Comparison of ENCODE assay signal across 18 cellular contexts in the genomic region with DNA sequence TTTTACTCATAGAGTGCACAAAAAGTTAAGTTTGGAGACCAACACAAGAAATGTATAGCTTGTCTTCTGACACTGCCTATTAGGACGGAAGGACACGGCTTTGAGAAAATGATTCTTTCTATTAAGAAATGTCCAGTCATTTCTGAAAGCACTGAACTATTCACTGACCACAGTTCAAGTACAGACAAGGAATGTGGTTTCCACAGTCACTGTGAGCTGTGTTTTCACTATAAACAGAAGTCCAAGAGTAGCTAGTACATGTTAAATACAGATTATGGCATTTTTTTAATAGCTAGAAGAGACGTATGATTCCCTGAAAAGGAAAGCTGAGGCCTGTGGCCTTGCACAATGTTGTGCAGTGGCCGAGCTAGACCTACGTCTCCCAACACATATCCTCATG.
DNase-seq lines count a peak whose midpoint lies in the region; ATAC-seq, FAIRE-seq and TF ChIP-seq lines count a peak whose summit lies in the region.
"Had no signal": no experiment of that assay in that cellular context is flagged by ENCODE, and none has a peak within 500 bp of the region (broad histone marks: within the 10 kb centered on the region; RNA-seq: fewer than 3 reads in every experiment).

No MANE protein-coding gene starts in this region.

- no peak overlapping the region for H3K23ac ChIP-seq in mesenchymal stem cell (ENCODE audit: low read length in 2 of 2)

- H3K4me3 Mint-ChIP-seq in astrocyte (ENCODE audit: unreplicated experiment): no peak overlapping the region
- H3K4me3 Mint-ChIP-seq: naive thymus-derived CD4-positive, alpha-beta T cell; stimulated activated memory B cell treated with anti-CD40 and anti-IgM and Interleukin-4, amounts not matched to agents 10 μg/mL and 1 μg/mL and 100 μg/mL, for 72 hours had no signal

- H3K27me3 ChIP-seq in astrocyte (ENCODE audit: insufficient read depth, low read length) (no peaks in the 10 kb centered on the region), mesenchymal stem cell (ENCODE audit: control insufficient read depth in 1 of 2, insufficient read depth in 1 of 2, low read length in 2 of 2) (no peaks in the 10 kb centered on the region), MG63 (peaks cover 47% of the 10 kb centered on the region)
- H3K27me3 ChIP-seq: thyroid gland had no signal

- no peak overlapping the region for H2AK5ac ChIP-seq in mesenchymal stem cell (ENCODE audit: low read length, severe bottlenecking)

- H3K79me2 ChIP-seq in astrocyte (ENCODE audit: insufficient read depth, low read length): no peaks in the 10 kb centered on the region

- H3K27me3 Mint-ChIP-seq in astrocyte (ENCODE audit: low read depth, unreplicated experiment): no peaks in the 10 kb centered on the region
- H3K27me3 Mint-ChIP-seq: stimulated activated memory B cell treated with anti-CD40 and anti-IgM and Interleukin-4, amounts not matched to agents 10 μg/mL and 1 μg/mL and 100 μg/mL, for 72 hours had no signal

- H2AFZ ChIP-seq in astrocyte (ENCODE audit: low read depth, low read length) (no peak overlapping the region), mesenchymal stem cell (ENCODE audit: low read depth, low read length) (no peak overlapping the region)

- H3K4me1 ChIP-seq in astrocyte (ENCODE audit: insufficient read depth, low read length) (no peaks in the 10 kb centered on the region), mesenchymal stem cell (ENCODE audit: control insufficient read depth, insufficient read depth, low read depth, low read length) (peaks cover 3% of the 10 kb centered on the region)
- H3K4me1 ChIP-seq: prostate gland, thyroid gland had no signal

- H3K4me1 Mint-ChIP-seq in astrocyte (ENCODE audit: low read depth, unreplicated experiment): peaks cover 5% of the 10 kb centered on the region
- H3K4me1 Mint-ChIP-seq: naive thymus-derived CD4-positive, alpha-beta T cell; stimulated activated memory B cell treated with anti-CD40 and anti-IgM and Interleukin-4, amounts not matched to agents 10 μg/mL and 1 μg/mL and 100 μg/mL, for 72 hours had no signal

- no peak overlapping the region for H2BK120ac ChIP-seq in mesenchymal stem cell (ENCODE audit: low read depth, low read length)

- H3K9ac ChIP-seq in astrocyte (ENCODE audit: low read length): no peak overlapping the region
- no peak overlapping the region for H3K9ac ChIP-seq in mesenchymal stem cell (ENCODE audit: low read length)

- no peak overlapping the region for H3K4ac ChIP-seq in mesenchymal stem cell (ENCODE audit: low read depth in 1 of 2, low read length in 2 of 2)

- no peak overlapping the region for H3K27ac ChIP-seq in astrocyte (ENCODE audit: low read depth, low read length)
- no peak overlapping the region for H3K27ac ChIP-seq in mesenchymal stem cell (ENCODE audit: low read length, poor library complexity, severe bottlenecking)
- H3K27ac ChIP-seq: prostate gland, thyroid gland had no signal

- no peak for FAIRE-seq in astrocyte (lab: Jason Lieb, UNC)
- FAIRE-seq: endothelial cell of umbilical vein, GM12892 had no signal

- no peak overlapping the region for H2BK15ac ChIP-seq in mesenchymal stem cell (ENCODE audit: low read depth, poor library complexity, severe bottlenecking)

- H3K4me3 ChIP-seq in astrocyte (ENCODE audit: insufficient read depth, low read depth, low read length): no peak overlapping the region
- H3K4me3 ChIP-seq in mesenchymal stem cell (ENCODE audit: insufficient read depth in 1 of 2, low read depth in 1 of 2, low read length in 2 of 2): no peak overlapping the region
- no peak overlapping the region for H3K4me3 ChIP-seq in MG63
- H3K4me3 ChIP-seq: prostate gland, thyroid gland had no signal

- H4K8ac ChIP-seq in mesenchymal stem cell (ENCODE audit: low read length): no peak overlapping the region

- H3K79me1 ChIP-seq in mesenchymal stem cell (replicated peaks; ENCODE audit: low read length, poor library complexity, severe bottlenecking): no peaks in the 10 kb centered on the region

- H3K36me3 ChIP-seq in astrocyte (ENCODE audit: insufficient read depth, low read length) (no peaks in the 10 kb centered on the region), mesenchymal stem cell (ENCODE audit: control insufficient read depth in 1 of 2, insufficient read depth in 2 of 2, low read depth in 1 of 2, low read length in 2 of 2) (no peaks in the 10 kb centered on the region), MG63 (no peaks in the 10 kb centered on the region)
- H3K36me3 ChIP-seq: prostate gland, thyroid gland had no signal

- H3K14ac ChIP-seq in mesenchymal stem cell (ENCODE audit: low read length in 2 of 2): no peak overlapping the region

- H4K20me1 ChIP-seq in astrocyte (ENCODE audit: insufficient read depth, low read length): no peaks in the 10 kb centered on the region

- H3K36me3 Mint-ChIP-seq in astrocyte (ENCODE audit: low read depth, unreplicated experiment): no peaks in the 10 kb centered on the region
- H3K36me3 Mint-ChIP-seq: naive thymus-derived CD4-positive, alpha-beta T cell; stimulated activated memory B cell treated with anti-CD40 and anti-IgM and Interleukin-4, amounts not matched to agents 10 μg/mL and 1 μg/mL and 100 μg/mL, for 72 hours had no signal

- H3K9me3 Mint-ChIP-seq in astrocyte (ENCODE audit: unreplicated experiment): no peaks in the 10 kb centered on the region
- H3K9me3 Mint-ChIP-seq: stimulated activated memory B cell treated with anti-CD40 and anti-IgM and Interleukin-4, amounts not matched to agents 10 μg/mL and 1 μg/mL and 100 μg/mL, for 72 hours had no signal

- peak overlapping the region; percentile 7 for H3K27ac Mint-ChIP-seq in astrocyte (ENCODE audit: unreplicated experiment)
- H3K27ac Mint-ChIP-seq: naive thymus-derived CD4-positive, alpha-beta T cell; stimulated activated memory B cell treated with anti-CD40 and anti-IgM and Interleukin-4, amounts not matched to agents 10 μg/mL and 1 μg/mL and 100 μg/mL, for 72 hours had no signal

- H3K9me3 ChIP-seq in astrocyte (ENCODE audit: insufficient read depth, low read depth, low read length) (no peaks in the 10 kb centered on the region), mesenchymal stem cell (ENCODE audit: control insufficient read depth, low read length) (no peaks in the 10 kb centered on the region), MG63 (no peaks in the 10 kb centered on the region)
- H3K9me3 ChIP-seq: prostate gland, thyroid gland had no signal

- WGBS in mesenchymal stem cell: 86% methylated on average over 5 of the region's 5 CpGs

- no peak overlapping the region for H3K4me2 ChIP-seq in astrocyte (ENCODE audit: low read length)
- no peak overlapping the region for H3K4me2 ChIP-seq in mesenchymal stem cell (ENCODE audit: low read length, poor library complexity, severe bottlenecking)

- no peak for TF ChIP-seq CTCF in astrocyte (IDR thresholded peaks at IDR 0.05; ENCODE audit: insufficient read depth, low read depth, low read length)

- ATAC-seq in GM18867 (IDR thresholded peaks at IDR 0.05; ENCODE audit: unreplicated experiment): peak; percentile 73
- peak; percentile 76 for ATAC-seq in HG02870 (IDR thresholded peaks at IDR 0.05; ENCODE audit: unreplicated experiment)
- no peak for ATAC-seq in HG02840 (IDR thresholded peaks at IDR 0.05; ENCODE audit: low FRiP score, unreplicated experiment)
- ATAC-seq: naive thymus-derived CD4-positive, alpha-beta T cell; stimulated activated memory B cell treated with anti-CD40 and anti-IgM and Interleukin-4, amounts not matched to agents 10 μg/mL and 1 μg/mL and 100 μg/mL, for 72 hours had no signal

- DNase-seq in astrocyte (ENCODE audit: low read depth): peak; percentile 59
- peak; percentile 69 for DNase-seq in mesenchymal stem cell
- no peak for DNase-seq in RPMI8226
- DNase-seq in MG63: no peak
- no peak for DNase-seq in pons (ENCODE audit: low spot score)
- DNase-seq: activated CD4-positive, alpha-beta T cell treated with anti-CD3 and anti-CD28 coated beads, Interleukin-2, amount 50 U/mL, for 1 hour; cerebellar nuclear complex; EL; naive thymus-derived CD4-positive, alpha-beta T cell; NCI-H526 treated with DMSO at 0.1 percent for 48 hours; thyroid gland had no signal

- H4K91ac ChIP-seq in mesenchymal stem cell (ENCODE audit: low read length): no peak overlapping the region

- H3K18ac ChIP-seq in mesenchymal stem cell (ENCODE audit: low read depth in 1 of 2, low read length in 2 of 2): no peak overlapping the region

- H2BK5ac ChIP-seq in mesenchymal stem cell (ENCODE audit: low read depth, low read length, poor library complexity, severe bottlenecking): no peak overlapping the region

- H2BK12ac ChIP-seq in mesenchymal stem cell (ENCODE audit: low read length in 2 of 2): no peak overlapping the region

Comparison
In these comparisons a context has a peak if more than half of its experiments do, and no peak if none do; other contexts are left out.
1. DNase-seq: peak in astrocyte (single experiment) and mesenchymal stem cell (single experiment); none in RPMI8226 (single experiment), MG63 (single experiment) and pons (single experiment).